Comparison of ENCODE assay signal across 29 cellular contexts in the genomic region with DNA sequence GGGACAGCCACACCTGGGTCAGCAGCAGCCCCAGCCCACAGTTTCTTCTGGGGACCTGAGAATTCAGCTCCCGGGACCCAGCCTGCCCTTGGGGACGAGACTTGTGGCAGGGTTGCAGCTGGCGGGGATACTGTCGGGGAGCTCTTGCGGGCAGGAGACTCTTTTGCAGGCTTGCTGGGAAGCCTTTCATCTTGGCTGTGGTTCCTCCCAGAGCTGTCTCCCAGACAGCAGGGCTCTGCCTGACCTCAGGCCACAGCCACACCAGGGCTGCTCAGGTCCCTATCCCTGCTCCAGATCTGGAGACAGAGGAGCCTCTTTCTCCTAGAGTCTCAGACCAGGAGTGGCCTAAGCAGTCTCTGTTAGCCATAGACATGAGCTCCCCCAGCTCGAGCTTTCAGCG. TPM values are rescaled to one million over a fixed set of nuclear protein-coding genes. Genes with fewer than 3 reads are reported as not detected.
"Had no signal": no experiment of that assay in that cellular context is flagged by ENCODE, and none has a peak within 500 bp of the region (broad histone marks: within the 10 kb centered on the region; RNA-seq: fewer than 3 reads in every experiment).

No MANE protein-coding gene starts in this region.

- H3K9me3 Mint-ChIP-seq: activated naive CD4-positive, alpha-beta T cell treated with anti-CD3 and anti-CD28 coated beads, Interleukin-2, amount 50 U/mL, for 24 hours; activated T-helper 2 cell treated with anti-CD3 and anti-CD28 coated beads, Interferon-gamma antibody, Interleukin-2, Interleukin-4, amounts not matched to agents 10 μg/mL and 5 μg/mL and 100 μg/mL, durations not matched to agents 14 hours and 24 hours and 36 hours; natural killer cell; stimulated activated naive B cell treated with anti-CD40 and anti-IgM and Interleukin-4, amounts not matched to agents 10 μg/mL and 1 μg/mL and 100 μg/mL, for 72 hours; T-helper 2 cell treated with Interferon-gamma antibody and Interleukin-4, amounts not matched to agents 5 μg/mL and 100 μg/mL, for 36 hours had no signal

- H3K27me3 Mint-ChIP-seq: activated naive CD4-positive, alpha-beta T cell treated with anti-CD3 and anti-CD28 coated beads, Interleukin-2, amount 50 U/mL, for 24 hours had no signal

- H3K4me3 Mint-ChIP-seq: activated CD4-positive, alpha-beta T cell treated with anti-CD3 and anti-CD28 coated beads for 36 hours; activated CD8-positive, alpha-beta memory T cell treated with anti-CD3 and anti-CD28 coated beads, Interleukin-2, amount 10 ng/mL, durations not matched to agents 7 days and 5 days; activated CD8-positive, alpha-beta T cell treated with anti-CD3 and anti-CD28 coated beads, Interleukin-2, amount 10 ng/mL, durations not matched to agents 7 days and 5 days; activated naive CD4-positive, alpha-beta T cell treated with anti-CD3 and anti-CD28 coated beads, Interleukin-2, amount 50 U/mL, for 24 hours; natural killer cell; stimulated activated naive B cell treated with anti-CD40 and anti-IgM and Interleukin-4, amounts not matched to agents 10 μg/mL and 1 μg/mL and 100 μg/mL, for 72 hours; T-helper 2 cell treated with Interferon-gamma antibody and Interleukin-4, amounts not matched to agents 5 μg/mL and 100 μg/mL, for 36 hours had no signal

- DNase-seq: activated CD4-positive, alpha-beta T cell treated with anti-CD3 and anti-CD28 coated beads for 36 hours; activated CD4-positive, CD25-positive, alpha-beta regulatory T cell; activated CD8-positive, alpha-beta memory T cell treated with anti-CD3 and anti-CD28 coated beads, Interleukin-2, amount 10 ng/mL, durations not matched to agents 7 days and 5 days; activated CD8-positive, alpha-beta T cell treated with anti-CD3 and anti-CD28 coated beads, Interleukin-2, amount 10 ng/mL, durations not matched to agents 7 days and 5 days; activated T-cell treated with anti-CD3 and anti-CD28 coated beads, Interleukin-2, amount 50 U/mL, for 48 hours; central memory CD4-positive, alpha-beta T cell; foreskin fibroblast; head of caudate nucleus; hippocampal formation; kidney; left colon; mammary epithelial cell; natural killer cell; retina; small intestine; stimulated activated naive B cell treated with anti-CD40 and anti-IgM and Interleukin-4, amounts not matched to agents 10 μg/mL and 1 μg/mL and 100 μg/mL, for 72 hours; tibial artery had no signal

- H3K27ac ChIP-seq: breast epithelium, neutrophil, ovary, suprapubic skin, tibial artery had no signal

- H3K4me3 ChIP-seq: breast epithelium, ovary, suprapubic skin, tibial artery had no signal

- H3K9me3 ChIP-seq: breast epithelium, neutrophil, ovary, suprapubic skin, tibial artery had no signal

- H3K36me3 Mint-ChIP-seq: activated CD8-positive, alpha-beta memory T cell treated with anti-CD3 and anti-CD28 coated beads, Interleukin-2, amount 10 ng/mL, durations not matched to agents 7 days and 5 days; activated naive CD4-positive, alpha-beta T cell treated with anti-CD3 and anti-CD28 coated beads, Interleukin-2, amount 50 U/mL, for 24 hours; natural killer cell; stimulated activated naive B cell treated with anti-CD40 and anti-IgM and Interleukin-4, amounts not matched to agents 10 μg/mL and 1 μg/mL and 100 μg/mL, for 72 hours had no signal

- H3K36me3 ChIP-seq: breast epithelium, neutrophil, ovary, suprapubic skin, tibial artery had no signal

- H3K27ac Mint-ChIP-seq: activated CD4-positive, alpha-beta T cell treated with anti-CD3 and anti-CD28 coated beads for 36 hours; activated CD8-positive, alpha-beta memory T cell treated with anti-CD3 and anti-CD28 coated beads, Interleukin-2, amount 10 ng/mL, durations not matched to agents 7 days and 5 days; activated CD8-positive, alpha-beta T cell treated with anti-CD3 and anti-CD28 coated beads, Interleukin-2, amount 10 ng/mL, durations not matched to agents 7 days and 5 days; activated naive CD4-positive, alpha-beta T cell treated with anti-CD3 and anti-CD28 coated beads, Interleukin-2, amount 50 U/mL, for 24 hours; activated T-helper 2 cell treated with anti-CD3 and anti-CD28 coated beads, Interferon-gamma antibody, Interleukin-2, Interleukin-4, amounts not matched to agents 10 μg/mL and 5 μg/mL and 100 μg/mL, durations not matched to agents 14 hours and 24 hours and 36 hours; natural killer cell; progenitor cell of endocrine pancreas; stimulated activated naive B cell treated with anti-CD40 and anti-IgM and Interleukin-4, amounts not matched to agents 10 μg/mL and 1 μg/mL and 100 μg/mL, for 72 hours; T-helper 2 cell treated with Interferon-gamma antibody and Interleukin-4, amounts not matched to agents 5 μg/mL and 100 μg/mL, for 36 hours had no signal

- ATAC-seq: activated CD4-positive, alpha-beta T cell treated with anti-CD3 and anti-CD28 coated beads for 36 hours; activated CD8-positive, alpha-beta memory T cell treated with anti-CD3 and anti-CD28 coated beads, Interleukin-2, amount 10 ng/mL, durations not matched to agents 7 days and 5 days; activated CD8-positive, alpha-beta T cell treated with anti-CD3 and anti-CD28 coated beads, Interleukin-2, amount 10 ng/mL, durations not matched to agents 7 days and 5 days; esophagus mucosa; left colon; natural killer cell; sciatic nerve; stimulated activated naive B cell treated with anti-CD40 and anti-IgM and Interleukin-4, amounts not matched to agents 10 μg/mL and 1 μg/mL and 100 μg/mL, for 72 hours had no signal

- H3K4me1 Mint-ChIP-seq: activated CD8-positive, alpha-beta memory T cell treated with anti-CD3 and anti-CD28 coated beads, Interleukin-2, amount 10 ng/mL, durations not matched to agents 7 days and 5 days had no signal

- H3K27me3 ChIP-seq: ovary had no signal

RNA-seq across cellular contexts. Expression of a gene that starts 4.7 kb away (rescaled TPM):
- total RNA-seq: activated CD4-positive, alpha-beta T cell treated with anti-CD3 and anti-CD28 coated beads for 36 hours; activated CD8-positive, alpha-beta memory T cell treated with anti-CD3 and anti-CD28 coated beads, Interleukin-2, amount 10 ng/mL, durations not matched to agents 7 days and 5 days; activated CD8-positive, alpha-beta T cell treated with anti-CD3 and anti-CD28 coated beads, Interleukin-2, amount 10 ng/mL, durations not matched to agents 7 days and 5 days; activated T-helper 2 cell treated with anti-CD3 and anti-CD28 coated beads, Interferon-gamma antibody, Interleukin-2, Interleukin-4, amounts not matched to agents 10 μg/mL and 5 μg/mL and 100 μg/mL, durations not matched to agents 14 hours and 24 hours and 36 hours; breast epithelium; esophagus mucosa; kidney; left colon; liver; mammary epithelial cell; natural killer cell; ovary; progenitor cell of endocrine pancreas; sciatic nerve; suprapubic skin; ureter had no signal
- polyA plus RNA-seq: liver, mammary epithelial cell, ovary, small intestine had no signal

RNA-seq across cellular contexts. Expression of a gene that starts 5.0 kb away (rescaled TPM):
- total RNA-seq: activated CD8-positive, alpha-beta memory T cell treated with anti-CD3 and anti-CD28 coated beads, Interleukin-2, amount 10 ng/mL, durations not matched to agents 7 days and 5 days; activated CD8-positive, alpha-beta T cell treated with anti-CD3 and anti-CD28 coated beads, Interleukin-2, amount 10 ng/mL, durations not matched to agents 7 days and 5 days; activated T-helper 2 cell treated with anti-CD3 and anti-CD28 coated beads, Interferon-gamma antibody, Interleukin-2, Interleukin-4, amounts not matched to agents 10 μg/mL and 5 μg/mL and 100 μg/mL, durations not matched to agents 14 hours and 24 hours and 36 hours; natural killer cell had no signal
- polyA plus RNA-seq: mammary epithelial cell had no signal
